In genomic region chr15:64387562-64388168, GRCh38 we compare ENCODE assay signal across 1 cellular context.
TF ChIP-seq lines count a peak whose summit lies in the region.

Gene TRIP4, plus strand, starts transcription at chr15:64387836. Its CDS starts 28 bp downstream, at chr15:64387864.

TF ChIP-seq in HEK293, 187 proteins besides CTCF, POLR2A, EP300 and RAD21 (continued from another document and continues in another):
- TF ChIP-seq PATZ1 (tag by site-specific recombination; IDR thresholded peaks at IDR 0.05) (peak; percentile 89), GLI2 (tag by site-specific recombination; IDR thresholded peaks at IDR 0.05; ENCODE audit: borderline replicate concordance, low read depth) (no peak), ZNF639 (tag by site-specific recombination; IDR thresholded peaks at IDR 0.05) (peak; percentile 99), ZNF514 (tag by site-specific recombination; IDR thresholded peaks at IDR 0.05) (no peak), ZNF580 (tag by site-specific recombination; IDR thresholded peaks at IDR 0.05) (peak; percentile 97), GLIS2 (tag by site-specific recombination; IDR thresholded peaks at IDR 0.05) (peak; percentile 35; the same call in 1 of the 2 replicates), ELK4 (IDR thresholded peaks at IDR 0.05; ENCODE audit: borderline replicate concordance, low read depth, low read length) (no peak), GLI4 (tag by site-specific recombination; IDR thresholded peaks at IDR 0.05) (peak; percentile 95), ZNF747 (tag by site-specific recombination; IDR thresholded peaks at IDR 0.05) (no peak), BCL11B (tag by site-specific recombination; IDR thresholded peaks at IDR 0.05; ENCODE audit: low read depth) (no peak), TCF7L2 (IDR thresholded peaks at IDR 0.05; ENCODE audit: borderline replicate concordance, low read depth, low read length) (no peak), ZNF837 (tag by site-specific recombination; IDR thresholded peaks at IDR 0.05) (0 out of 2 replicates have a peak, but pooled peaks have one; percentile 29), ZBTB17 (tag by site-specific recombination; IDR thresholded peaks at IDR 0.05) (peak; percentile 97), ZNF132 (tag by site-specific recombination; IDR thresholded peaks at IDR 0.05; ENCODE audit: borderline replicate concordance) (no peak), ZIC2 (tag by site-specific recombination; IDR thresholded peaks at IDR 0.05) (peak; percentile 40), KLF8 (tag by site-specific recombination; IDR thresholded peaks at IDR 0.05) (peak; percentile 98), ZNF548 (tag by site-specific recombination; IDR thresholded peaks at IDR 0.05) (no peak), REPIN1 (tag by site-specific recombination; IDR thresholded peaks at IDR 0.05; ENCODE audit: low read depth) (peak; percentile 97), ZNF670 (tag by site-specific recombination; IDR thresholded peaks at IDR 0.05; ENCODE audit: low read depth) (no peak), ZNF184 (tag by site-specific recombination; IDR thresholded peaks at IDR 0.05) (no peak; the same call in 1 of the 2 replicates), ZNF24 (tag by site-specific recombination; IDR thresholded peaks at IDR 0.05) (peak; percentile 98), TSHZ1 (tag by site-specific recombination; IDR thresholded peaks at IDR 0.05; ENCODE audit: borderline replicate concordance) (peak; percentile 80; the same call in 1 of the 2 replicates), ZNF660 (tag by site-specific recombination; IDR thresholded peaks at IDR 0.05) (peak; percentile 98), ZNF133 (tag by site-specific recombination; IDR thresholded peaks at IDR 0.05) (no peak), OSR2 (tag by site-specific recombination; IDR thresholded peaks at IDR 0.05) (peak; percentile 23; the same call in 1 of the 2 replicates), ZNF114 (tag by site-specific recombination; IDR thresholded peaks at IDR 0.05) (no peak), YY2 (tag by site-specific recombination; IDR thresholded peaks at IDR 0.05) (peak; percentile 98), ZNF398 (tag by site-specific recombination; IDR thresholded peaks at IDR 0.05) (0 out of 2 replicates have a peak, but pooled peaks have one; percentile 41), ZNF76 (tag by site-specific recombination; IDR thresholded peaks at IDR 0.05; ENCODE audit: borderline replicate concordance, low read depth) (peak; percentile 90), ZNF2 (tag by site-specific recombination; IDR thresholded peaks at IDR 0.05) (peak; percentile 98), ZNF274 (IDR thresholded peaks at IDR 0.05; ENCODE audit: low read length) (no peak), ZNF274 (tag by site-specific recombination; IDR thresholded peaks at IDR 0.05; ENCODE audit: borderline replicate concordance) (no peak), ZNF155 (tag by site-specific recombination; IDR thresholded peaks at IDR 0.05) (no peak), ZNF23 (tag by site-specific recombination; IDR thresholded peaks at IDR 0.05; ENCODE audit: borderline replicate concordance) (peak; percentile 21; the same call in 1 of the 2 replicates), ZEB2 (tag by site-specific recombination; IDR thresholded peaks at IDR 0.05) (peak; percentile 90), ZNF121 (tag by site-specific recombination; IDR thresholded peaks at IDR 0.05) (peak; percentile 51; the same call in 1 of the 2 replicates), ZNF391 (tag by site-specific recombination; IDR thresholded peaks at IDR 0.05; ENCODE audit: borderline replicate concordance, low read depth) (peak; percentile 99), ZNF529 (tag by site-specific recombination; IDR thresholded peaks at IDR 0.05; ENCODE audit: insufficient replicate concordance) (no peak), ZFP37 (tag by site-specific recombination; IDR thresholded peaks at IDR 0.05) (peak; percentile 96), ZNF366 (tag by site-specific recombination; conservative IDR thresholded peaks at IDR 0.05) (peak; percentile 44; the same call in 1 of the 2 replicates), ZNF558 (tag by site-specific recombination; IDR thresholded peaks at IDR 0.05) (peak; percentile 68; the same call in 1 of the 2 replicates), KLF10 (tag by site-specific recombination; IDR thresholded peaks at IDR 0.05) (peak; percentile 74), GFI1B (tag by site-specific recombination; IDR thresholded peaks at IDR 0.05) (peak; percentile 68; the same call in 1 of the 2 replicates), ZNF843 (tag by site-specific recombination; IDR thresholded peaks at IDR 0.05) (peak; percentile 87), YY1 (tag by site-specific recombination; IDR thresholded peaks at IDR 0.05) (peak; percentile 97), PBX3 (CRISPR knock-in tag; IDR thresholded peaks at IDR 0.05) (peak; percentile 70; the same call in 1 of the 2 replicates), MEIS1 (CRISPR knock-in tag; IDR thresholded peaks at IDR 0.05; ENCODE audit: borderline replicate concordance) (no peak), MZF1 (tag by site-specific recombination; IDR thresholded peaks at IDR 0.05; ENCODE audit: borderline replicate concordance) (peak; percentile 91), HOXA7 (CRISPR knock-in tag; IDR thresholded peaks at IDR 0.05; ENCODE audit: borderline replicate concordance) (no peak), ZBTB44 (tag by site-specific recombination; IDR thresholded peaks at IDR 0.05) (peak; percentile 76; the same call in 1 of the 2 replicates), ZNF280C (tag by site-specific recombination; IDR thresholded peaks at IDR 0.05) (no peak)
